ENCODE assay signal across 8 cellular contexts in the genomic region with DNA sequence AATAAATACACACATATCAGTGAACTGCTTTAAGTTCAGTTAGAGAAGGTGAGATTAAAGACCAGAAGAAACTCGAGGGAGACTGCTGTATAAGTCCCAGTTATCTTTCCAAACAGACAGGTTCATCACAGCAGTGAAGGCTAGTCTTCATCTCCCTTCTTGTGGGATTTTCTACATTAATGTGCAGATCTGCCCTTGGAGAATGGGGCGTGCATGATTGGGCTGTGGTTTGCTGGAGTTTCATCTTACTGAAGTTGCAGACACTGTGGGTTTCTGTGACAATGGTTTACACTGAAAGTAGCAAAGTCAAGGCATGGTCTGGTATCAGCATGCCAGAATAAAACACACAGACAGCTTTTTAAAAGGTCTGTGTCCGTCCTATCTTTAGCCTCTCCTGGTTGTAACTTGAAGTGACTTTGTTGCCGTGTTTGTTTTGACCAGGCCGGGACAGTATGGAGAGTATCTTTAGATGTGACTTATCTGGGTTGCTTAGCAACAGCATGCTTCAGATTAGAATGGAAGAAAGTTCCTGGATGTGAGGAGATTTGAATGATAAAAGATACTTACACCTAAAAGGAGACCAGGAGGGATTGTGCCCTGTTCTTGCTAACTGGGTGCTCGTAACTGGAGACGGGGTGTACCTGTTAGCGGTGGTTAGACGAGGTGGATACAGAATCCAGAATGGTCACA.
DNase-seq lines count a peak whose midpoint lies in the region; ATAC-seq and TF ChIP-seq lines count a peak whose summit lies in the region.

No MANE protein-coding gene starts in this region.

- H3K79me2 ChIP-seq in KMS-11 (ENCODE audit: insufficient read depth, low read depth): peaks cover 61% of the 10 kb centered on the region

- H3K36me3 ChIP-seq in KMS-11 (ENCODE audit: insufficient read depth) (no peaks in the 10 kb centered on the region), muscle layer of colon (ENCODE audit: insufficient read depth, low read length) (no peaks in the 10 kb centered on the region)

- no peak for ATAC-seq in GM21447 (IDR thresholded peaks at IDR 0.05; ENCODE audit: unreplicated experiment)
- ATAC-seq in HG02840 (IDR thresholded peaks at IDR 0.05; ENCODE audit: low FRiP score, unreplicated experiment): no peak

- H3K4me3 ChIP-seq in AG09309 (ENCODE audit: control insufficient read depth, low read depth, low read length) (peak overlapping the region; percentile 85), KMS-11 (IDR thresholded peaks at IDR 0.05; ENCODE audit: insufficient read depth, low read depth, low read length) (no peak overlapping the region), cardiac fibroblast (replicated peaks in 1 of 2; ENCODE audit: low read depth in 2 of 2, low read length in 2 of 2) (peak overlapping the region; percentile 78 to 95), muscle layer of colon (ENCODE audit: low read depth in 1 of 2, low read length in 2 of 2) (peak overlapping the region; percentile 58 to 90)

- DNase-seq in AG09309 (ENCODE audit: low read depth) (no peak), cardiac fibroblast (ENCODE audit: low read depth in 2 of 2) (peak in 1 of 2 donors; percentile 32), NCI-H1105 (lab: John Stamatoyannopoulos, UW) (no peak)
- no peak for DNase-seq in stimulated activated CD8-positive, alpha-beta memory T cell treated with anti-CD3 and anti-CD28 coated beads, Interleukin-4, amount 100 ng/mL, for 48 hours

- H4K20me1 ChIP-seq in KMS-11 (ENCODE audit: insufficient read depth): no peaks in the 10 kb centered on the region; the same call in 1 of the 2 replicates

- H3K4me1 ChIP-seq in KMS-11 (ENCODE audit: low read depth, poor library complexity, severe bottlenecking): peaks cover 61% of the 10 kb centered on the region
- H3K4me1 ChIP-seq in muscle layer of colon (ENCODE audit: insufficient read depth, low read length): peaks cover 35% of the 10 kb centered on the region

- H3K27me3 ChIP-seq in KMS-11 (ENCODE audit: insufficient read depth, low read depth) (no peaks in the 10 kb centered on the region), muscle layer of colon (ENCODE audit: control insufficient read depth in 1 of 2, insufficient read depth in 2 of 2, low read length in 2 of 2) (no peaks in the 10 kb centered on the region)

- H3K27ac ChIP-seq in KMS-11 (peak overlapping the region; percentile 95), muscle layer of colon (ENCODE audit: low read depth, low read length) (peak overlapping the region; percentile 84)

- peak overlapping the region; percentile 94 for H3K4me2 ChIP-seq in KMS-11

- H3K9me3 ChIP-seq in muscle layer of colon (ENCODE audit: low read length): no peaks in the 10 kb centered on the region

- no peak overlapping the region for H2AFZ ChIP-seq in KMS-11 (ENCODE audit: low read depth)

- H3K9ac ChIP-seq in KMS-11: peak overlapping the region; percentile 88
- peak overlapping the region; percentile 92 for H3K9ac ChIP-seq in muscle layer of colon (ENCODE audit: low read length)

- TF ChIP-seq CTCF in AG09309 (IDR thresholded peaks at IDR 0.05; ENCODE audit: control insufficient read depth, insufficient read depth, low read depth, low read length, missing control alignments) (no peak), KMS-11 (conservative IDR thresholded peaks at IDR 0.05; ENCODE audit: low read depth, low read length) (no peak), cardiac fibroblast (IDR thresholded peaks at IDR 0.05; ENCODE audit: low read depth, low read length) (no peak)
